21 cellular contexts compared by ENCODE assay signal in genomic region chr3:40582401-40583027, GRCh38. TPM values are rescaled to one million over a fixed set of nuclear protein-coding genes. Genes with fewer than 3 reads are reported as not detected.
DNase-seq lines count a peak whose midpoint lies in the region; ATAC-seq and TF ChIP-seq lines count a peak whose summit lies in the region.
"Had no signal": no experiment of that assay in that cellular context is flagged by ENCODE, and none has a peak within 500 bp of the region (broad histone marks: within the 10 kb centered on the region; RNA-seq: fewer than 3 reads in every experiment).

No MANE protein-coding gene starts in this region.

- H3F3A ChIP-seq in neural progenitor cell (ENCODE audit: low read depth), result peaks cover 7% of the 10 kb centered on the region

- H3K4me1 ChIP-seq in right atrium auricular region, result peaks cover 0 to 29% of the 10 kb centered on the region in 2 donors
- H3K4me1 ChIP-seq in right cardiac atrium (ENCODE audit: control insufficient read depth, insufficient read depth, low read length), result peaks cover 2% of the 10 kb centered on the region
- peaks cover 21% of the 10 kb centered on the region for H3K4me1 ChIP-seq in neural progenitor cell
- H3K4me1 ChIP-seq: Peyer's patch had no signal

- H3K4me3 Mint-ChIP-seq in neural progenitor cell, result no peak overlapping the region
- H3K4me3 Mint-ChIP-seq in activated T-cell treated with anti-CD3 and anti-CD28 coated beads, Interleukin-2, amount 50 U/mL, for 72 hours, result no peak overlapping the region
- H3K4me3 Mint-ChIP-seq: CD4-positive, alpha-beta memory T cell; GM23338 had no signal

- no peak overlapping the region for H2AFZ ChIP-seq in neural progenitor cell (replicated peaks)
- H2AFZ ChIP-seq: GM23338 had no signal

- H3K27ac ChIP-seq in right atrium auricular region, result no peak overlapping the region
- H3K27ac ChIP-seq in right cardiac atrium (ENCODE audit: low read length), result no peak overlapping the region
- no peak overlapping the region for H3K27ac ChIP-seq in neural progenitor cell
- H3K27ac ChIP-seq: Peyer's patch had no signal

- H3K4me2 ChIP-seq in neural progenitor cell, result no peak overlapping the region
- H3K4me2 ChIP-seq: GM23338 had no signal

- H3K27ac Mint-ChIP-seq in neural progenitor cell, result peak overlapping the region; percentile 72
- H3K27ac Mint-ChIP-seq in activated T-cell treated with anti-CD3 and anti-CD28 coated beads, Interleukin-2, amount 50 U/mL, for 72 hours, result no peak overlapping the region
- H3K27ac Mint-ChIP-seq: GM23338 had no signal

- no peaks in the 10 kb centered on the region for H3K36me3 Mint-ChIP-seq in neural progenitor cell
- H3K36me3 Mint-ChIP-seq in activated T-cell treated with anti-CD3 and anti-CD28 coated beads, Interleukin-2, amount 50 U/mL, for 72 hours (ENCODE audit: insufficient read depth in 2 of 2), result no peaks in the 10 kb centered on the region
- H3K36me3 Mint-ChIP-seq: CD4-positive, alpha-beta memory T cell had no signal

- H3K9me3 Mint-ChIP-seq in neural progenitor cell, result no peaks in the 10 kb centered on the region
- no peaks in the 10 kb centered on the region for H3K9me3 Mint-ChIP-seq in activated T-cell treated with anti-CD3 and anti-CD28 coated beads, Interleukin-2, amount 50 U/mL, for 72 hours
- H3K9me3 Mint-ChIP-seq: CD4-positive, alpha-beta memory T cell; GM23338 had no signal

- H3K4me3 ChIP-seq in right atrium auricular region, result no peak overlapping the region
- no peak overlapping the region for H3K4me3 ChIP-seq in right cardiac atrium (ENCODE audit: low read length)
- H3K4me3 ChIP-seq in neural progenitor cell, result no peak overlapping the region
- H3K4me3 ChIP-seq: GM23338, Peyer's patch had no signal

- H3K27me3 Mint-ChIP-seq in neural progenitor cell (ENCODE audit: insufficient read depth, low read depth), result peaks cover 18% of the 10 kb centered on the region
- peaks cover 11% of the 10 kb centered on the region for H3K27me3 Mint-ChIP-seq in activated T-cell treated with anti-CD3 and anti-CD28 coated beads, Interleukin-2, amount 50 U/mL, for 72 hours (ENCODE audit: low read depth)

- H3K9ac ChIP-seq in neural progenitor cell, result no peak overlapping the region

- H3K4me1 Mint-ChIP-seq in neural progenitor cell, result peaks cover 52% of the 10 kb centered on the region
- H3K4me1 Mint-ChIP-seq in activated T-cell treated with anti-CD3 and anti-CD28 coated beads, Interleukin-2, amount 50 U/mL, for 72 hours (ENCODE audit: low read depth), result no peaks in the 10 kb centered on the region

- ATAC-seq in left ventricle myocardium superior (peak; percentile 51), right cardiac atrium (peak; percentile 15 to 53)
- ATAC-seq in activated T-cell treated with anti-CD3 and anti-CD28 coated beads, Interleukin-2, amount 50 U/mL, for 72 hours (replicated peaks in 1 of 2), result no peak
- ATAC-seq: GM23338, SK-N-SH treated with all-trans-retinoic acid at 6 μM for 48 hours had no signal

- H3K36me3 ChIP-seq in right atrium auricular region (no peaks in the 10 kb centered on the region), neural progenitor cell (no peaks in the 10 kb centered on the region)
- H3K36me3 ChIP-seq: Peyer's patch had no signal

- DNase-seq in left ventricle myocardium superior (peak; percentile 40), right atrium auricular region (ENCODE audit: low spot score) (no peak), right cardiac atrium (peak; percentile 32 to 77 (median 67)), neural progenitor cell (ENCODE audit: low spot score) (peak; percentile 13), anterior cingulate cortex (lab: John Stamatoyannopoulos, UW) (no peak), head of caudate nucleus (no peak)
- DNase-seq in activated T-cell treated with anti-CD3 and anti-CD28 coated beads, Interleukin-2, amount 50 U/mL, for 72 hours, result no peak
- DNase-seq: C1 segment of cervical spinal cord; CD4-positive, alpha-beta memory T cell; COR-L47; DMS53; NCI-H1092; NCI-H1417 treated with DMSO at 0.1 percent for 48 hours; NCI-H1694 treated with DMSO at 0.1 percent for 48 hours; NCI-H2081; NCI-H345; NCI-H524; NCI-H82; Peyer's patch had no signal

- H3K9me3 ChIP-seq in right atrium auricular region (no peaks in the 10 kb centered on the region), right cardiac atrium (ENCODE audit: control insufficient read depth, low read length) (no peaks in the 10 kb centered on the region), neural progenitor cell (ENCODE audit: low read depth) (no peaks in the 10 kb centered on the region)
- H3K9me3 ChIP-seq: Peyer's patch had no signal

- TF ChIP-seq CTCF in right atrium auricular region (IDR thresholded peaks at IDR 0.05) (no peak), neural progenitor cell (IDR thresholded peaks at IDR 0.05) (no peak)

- 27% methylated on average over 2 of the region's 2 CpGs for WGBS in right cardiac atrium

- intact Hi-C loops in left ventricle myocardium superior (cut with micrococcal nuclease) (loop anchor here (10.0 kb wide), 2 partner anchors 612 to 1132 kb away; partner anchors contain the start of gene CTNNB1), right cardiac atrium (cut with DNase I) (loop anchor here (5.0 to 10.0 kb wide), 7 partner anchors 612 to 1302 kb away; partner anchors contain the start of gene CTNNB1 (in 2 of the 4)), head of caudate nucleus (cut with DNase I) (loop anchor here (2.0 to 10.0 kb wide), 2 partner anchors 612 to 1300 kb away; partner anchors contain the start of gene CTNNB1)

- H3K27me3 ChIP-seq in right atrium auricular region (no peaks in the 10 kb centered on the region), right cardiac atrium (ENCODE audit: control insufficient read depth, insufficient read depth) (no peaks in the 10 kb centered on the region), neural progenitor cell (no peaks in the 10 kb centered on the region)
- H3K27me3 ChIP-seq: Peyer's patch had no signal

- H4K20me1 ChIP-seq in neural progenitor cell (ENCODE audit: low read depth), result no peaks in the 10 kb centered on the region

- no peaks in the 10 kb centered on the region for H3K79me2 ChIP-seq in neural progenitor cell (ENCODE audit: low read depth)

RNA-seq across cellular contexts. Expression of gene ZNF621, which starts 57.8 kb away (rescaled TPM):
- total RNA-seq in left ventricle myocardium superior (8.6 TPM), right atrium auricular region (1 to 10 TPM; 6.6 to 7.0 TPM), right cardiac atrium (10 to 100 TPM; 10.0 to 14.0 (median 10.7) TPM), neural progenitor cell (ENCODE audit: low replicate concordance) (14.3 and 24.8 TPM in 2 replicates)
- 7.4 TPM for polyA plus RNA-seq in right cardiac atrium
- 10 to 100 TPM; 35.2 to 35.5 TPM for total RNA-seq in activated T-cell treated with anti-CD3 and anti-CD28 coated beads, Interleukin-2, amount 50 U/mL, for 72 hours

Comparison
In these comparisons a context has a peak if more than half of its experiments do, and no peak if none do; other contexts are left out.
1. DNase-seq: peak in left ventricle myocardium superior (single experiment), right cardiac atrium (3 of 3) and neural progenitor cell (single experiment); none in right atrium auricular region (single experiment), activated T-cell treated with anti-CD3 and anti-CD28 coated beads, Interleukin-2, amount 50 U/mL, for 72 hours (0 of 2), anterior cingulate cortex (0 of 58) and head of caudate nucleus (0 of 42).
2. ATAC-seq: peak in left ventricle myocardium superior (single experiment) and right cardiac atrium (2 of 2); none in activated T-cell treated with anti-CD3 and anti-CD28 coated beads, Interleukin-2, amount 50 U/mL, for 72 hours (0 of 2).